In the genomic region with DNA sequence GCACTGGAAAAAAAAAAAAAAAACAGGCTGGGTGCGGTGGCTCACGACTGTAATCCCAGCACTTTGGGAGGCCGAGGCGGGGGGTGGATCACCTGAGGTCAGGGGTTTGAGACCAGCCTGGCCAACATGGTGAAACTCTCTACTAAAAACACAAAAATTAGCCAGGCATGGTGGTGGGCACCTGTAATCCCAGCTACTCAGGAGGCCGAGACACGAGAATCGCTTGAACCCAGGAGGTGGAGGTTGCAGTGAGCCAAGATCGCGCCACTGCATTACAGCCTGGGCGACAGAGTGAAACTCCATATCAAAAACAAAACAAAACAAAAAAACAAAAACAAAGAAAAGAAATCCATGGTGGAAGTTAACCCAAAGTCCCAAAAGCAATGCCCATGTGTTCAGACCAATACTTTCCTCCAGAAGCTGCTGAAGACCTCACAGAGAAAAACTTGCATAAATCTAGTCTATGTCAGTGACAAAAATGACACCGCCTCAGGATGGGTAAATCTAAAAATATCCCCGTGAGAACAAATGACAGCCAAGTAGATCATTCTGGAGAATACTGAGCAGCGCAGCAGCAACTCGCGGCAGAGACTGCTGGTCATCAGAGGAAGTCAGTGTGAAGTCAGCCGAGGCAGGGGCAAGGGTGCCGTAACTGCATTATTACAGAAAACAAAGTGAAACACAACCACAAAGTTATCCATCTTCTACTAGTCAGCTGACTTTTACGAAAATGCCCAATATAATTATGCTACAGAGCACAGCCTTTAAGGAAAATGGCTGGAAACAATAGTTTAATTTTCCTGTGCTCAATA, we compare ENCODE assay signal across 8 cellular contexts. TPM values are rescaled to one million over a fixed set of nuclear protein-coding genes. Genes with fewer than 3 reads are reported as not detected.
DNase-seq lines count a peak whose midpoint lies in the region; ATAC-seq and TF ChIP-seq lines count a peak whose summit lies in the region.

No MANE protein-coding gene starts in this region.

- no peak for TF ChIP-seq CTCF in CD4-positive, alpha-beta T cell (IDR thresholded peaks at IDR 0.05)

- intact Hi-C loops in CD4-positive, alpha-beta T cell (cut with DNase I, micrococcal nuclease): loop anchor here in 1 of 2 experiments (1.0 to 2.0 kb wide), 3 partner anchors 10 to 15 kb away; no protein-coding TSS in a partner anchor
- intact Hi-C loops in cardiac septum (cut with DNase I): loop anchor here (10.0 kb wide), 1 partner anchor 483 kb away; a partner anchor contains a TSS

- no peaks in the 10 kb centered on the region for H3K27me3 ChIP-seq in CD4-positive, alpha-beta T cell (ENCODE audit: control insufficient read depth, insufficient read depth, low read length)

- H3K27ac ChIP-seq in CD4-positive, alpha-beta T cell (ENCODE audit: low read depth, low read length): peak overlapping the region; percentile 81

- ATAC-seq in CD4-positive, alpha-beta T cell (ENCODE audit: poor library complexity): peak; percentile 73
- peak; percentile 80 for ATAC-seq in GM21390 (IDR thresholded peaks at IDR 0.05; ENCODE audit: unreplicated experiment)

- H3K4me3 Mint-ChIP-seq in CD4-positive, alpha-beta T cell: peak overlapping the region; percentile 92

- no peaks in the 10 kb centered on the region for H3K9me3 ChIP-seq in CD4-positive, alpha-beta T cell (ENCODE audit: control insufficient read depth, low read length)

- peak; percentile 42 to 68 (median 54) for DNase-seq in CD4-positive, alpha-beta T cell
- DNase-seq in Kasumi-1 (lab: John Stamatoyannopoulos, UW) (peak; percentile 45 to 47), cardiac septum (ENCODE audit: low spot score) (peak; percentile 84), NCI-H748 treated with DMSO at 0.1 percent for 48 hours (lab: John Stamatoyannopoulos, UW) (no peak), NCI-H2107 treated with DMSO at 0.1 percent for 48 hours (lab: John Stamatoyannopoulos, UW; ENCODE audit: unreplicated experiment) (no peak)
- peak; percentile 41 to 42 for DNase-seq in activated T-helper 1 cell treated with anti-CD3 and anti-CD28 coated beads, Interleukin-2, amount 50 U/mL, for 16 hours (ENCODE audit: low read depth in 1 of 2, low spot score in 1 of 2)
- peak; percentile 72 for DNase-seq in stimulated activated CD4-positive, alpha-beta T cell treated with anti-CD3 and anti-CD28 coated beads, Interleukin-4, amount 100 ng/mL, for 24 hours

- CTCF ChIA-PET in CD4-positive, alpha-beta T cell (lab: Charles Lee): interaction anchor here (1.1 to 2.4 kb wide), 8 partner anchors 9 to 276 kb away, joined by 3 to 11 read pairs (median 4); a partner anchor contains a TSS

- no peaks in the 10 kb centered on the region for H3K27me3 Mint-ChIP-seq in CD4-positive, alpha-beta T cell

- POLR2A ChIA-PET in CD4-positive, alpha-beta T cell (lab: Charles Lee): interaction anchor here (0.9 to 8.8 kb wide), 12 partner anchors 7 to 623 kb away, joined by 3 to 225 read pairs (median 8); a partner anchor contains a TSS

- H3K9me3 Mint-ChIP-seq in CD4-positive, alpha-beta T cell: no peaks in the 10 kb centered on the region

- H3K27ac Mint-ChIP-seq in CD4-positive, alpha-beta T cell: peak overlapping the region; percentile 96

- peaks cover 31% of the 10 kb centered on the region for H3K36me3 Mint-ChIP-seq in CD4-positive, alpha-beta T cell (ENCODE audit: low read depth)

- H3K4me1 Mint-ChIP-seq in CD4-positive, alpha-beta T cell (ENCODE audit: low read depth): peaks cover 91% of the 10 kb centered on the region

RNA-seq across cellular contexts. Expression of a gene that starts 41.0 kb away (rescaled TPM):
- 10 to 100 TPM; 48.7 to 49.0 TPM for total RNA-seq in CD4-positive, alpha-beta T cell
- total RNA-seq in cardiac septum: 9.3 TPM

Comparison
In these comparisons a context has a peak if more than half of its experiments do, and no peak if none do; other contexts are left out.
1. DNase-seq: peak in CD4-positive, alpha-beta T cell (10 of 10), Kasumi-1 (2 of 2), activated T-helper 1 cell treated with anti-CD3 and anti-CD28 coated beads, Interleukin-2, amount 50 U/mL, for 16 hours (2 of 2), cardiac septum (single experiment) and stimulated activated CD4-positive, alpha-beta T cell treated with anti-CD3 and anti-CD28 coated beads, Interleukin-4, amount 100 ng/mL, for 24 hours (single experiment); none in NCI-H748 treated with DMSO at 0.1 percent for 48 hours (single experiment) and NCI-H2107 treated with DMSO at 0.1 percent for 48 hours (single experiment).